ENCODE assay signal across 8 cellular contexts in genomic region chr5:78483809-78484521, GRCh38.
DNase-seq lines count a peak whose midpoint lies in the region; ATAC-seq, FAIRE-seq and TF ChIP-seq lines count a peak whose summit lies in the region.

No MANE protein-coding gene starts in this region.

- no peak for TF ChIP-seq CTCF in fibroblast of pulmonary artery (IDR thresholded peaks at IDR 0.05; ENCODE audit: low read length, missing control alignments)

- peak; percentile 78 for ATAC-seq in HG02623 (IDR thresholded peaks at IDR 0.05; ENCODE audit: unreplicated experiment)

- FAIRE-seq in GM12891 (lab: Jason Lieb, UNC) = peak; percentile 95

- no peak for TF ChIP-seq POLR2A in GM12891 (IDR thresholded peaks at IDR 0.05; ENCODE audit: low read depth, low read length)

- no peak for DNase-seq in GM12891 (ENCODE audit: insufficient read length, low spot score)
- DNase-seq in NOMO-1 treated with dmso at 0.1 percent for 144 hours (lab: John Stamatoyannopoulos, UW; ENCODE audit: unreplicated experiment) = peak; percentile 94
- DNase-seq in fibroblast of pulmonary artery (ENCODE audit: low read depth) = peak; percentile 86
- no peak for DNase-seq in stimulated activated CD4-positive, alpha-beta T cell treated with anti-CD3 and anti-CD28 coated beads, Interleukin-2, amount 100 ng/mL, for 48 hours
- DNase-seq in amygdala (lab: John Stamatoyannopoulos, UW) = no peak
- no peak for DNase-seq in NCI-H128 (lab: John Stamatoyannopoulos, UW; ENCODE audit: unreplicated experiment)
- no peak for DNase-seq in stimulated activated CD8-positive, alpha-beta memory T cell treated with anti-CD3 and anti-CD28 coated beads, Interleukin-4, amount 100 ng/mL, for 48 hours

- H3K4me3 ChIP-seq in fibroblast of pulmonary artery (replicated peaks; ENCODE audit: low read depth, low read length) = no peak overlapping the region

TF ChIP-seq in GM12891, 5 proteins besides CTCF, POLR2A, EP300 and RAD21:
- TF ChIP-seq SPI1 (IDR thresholded peaks at IDR 0.05; ENCODE audit: low read depth, low read length) = peak; percentile 90
- no peak for TF ChIP-seq POLR2AphosphoS5 (IDR thresholded peaks at IDR 0.05; ENCODE audit: low read depth, low read length)
- TF ChIP-seq TAF1 (IDR thresholded peaks at IDR 0.05; ENCODE audit: low read depth, low read length) = no peak
- TF ChIP-seq POU2F2 (IDR thresholded peaks at IDR 0.05; ENCODE audit: low read depth, low read length) = no peak

Comparison
In these comparisons a context has a peak if more than half of its experiments do, and no peak if none do; other contexts are left out.
1. DNase-seq: peak in NOMO-1 treated with dmso at 0.1 percent for 144 hours (single experiment) and fibroblast of pulmonary artery (single experiment); none in GM12891 (single experiment), stimulated activated CD4-positive, alpha-beta T cell treated with anti-CD3 and anti-CD28 coated beads, Interleukin-2, amount 100 ng/mL, for 48 hours (0 of 2), amygdala (0 of 56), NCI-H128 (single experiment) and stimulated activated CD8-positive, alpha-beta memory T cell treated with anti-CD3 and anti-CD28 coated beads, Interleukin-4, amount 100 ng/mL, for 48 hours (single experiment).